Comparison of ENCODE assay signal across 20 cellular contexts in the genomic region with DNA sequence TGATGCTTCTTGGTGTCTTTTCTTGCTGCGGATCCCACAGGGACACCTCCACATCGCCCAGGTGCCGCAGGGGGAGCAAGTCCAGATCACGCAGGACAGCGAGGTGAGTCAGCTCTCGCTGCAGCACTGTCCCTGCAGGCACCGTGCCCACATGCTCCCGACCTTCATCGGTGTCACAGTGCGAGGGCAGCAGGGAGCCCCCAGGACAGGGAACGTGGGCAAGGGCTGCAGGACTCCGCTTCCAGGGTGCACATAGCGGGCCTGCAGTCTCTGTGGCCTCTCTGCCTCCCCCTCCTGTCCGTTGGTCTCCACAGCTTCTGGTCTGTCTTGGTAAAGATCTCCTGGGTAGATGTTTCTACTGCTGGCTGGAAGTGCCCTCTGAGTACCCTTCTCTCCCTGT.
DNase-seq lines count a peak whose midpoint lies in the region; ATAC-seq and TF ChIP-seq lines count a peak whose summit lies in the region.
"Had no signal": no experiment of that assay in that cellular context is flagged by ENCODE, and none has a peak within 500 bp of the region (broad histone marks: within the 10 kb centered on the region; RNA-seq: fewer than 3 reads in every experiment).

No MANE protein-coding gene starts in this region.

- DNase-seq in left ventricle myocardium inferior (peak; percentile 13), left cardiac atrium (no peak), mesothelial cell of epicardium (ENCODE audit: low spot score in 2 of 2, unreplicated experiment in 2 of 2) (no peak), NCI-H2107 (lab: John Stamatoyannopoulos, UW) (no peak), ACHN (no peak), prostate gland (ENCODE audit: low spot score) (no peak)
- DNase-seq in central memory CD8-positive, alpha-beta T cell (ENCODE audit: low spot score in 2 of 2), result no peak
- DNase-seq: C1 segment of cervical spinal cord, GOT3, MV-4-11, NCI-H1417, NCI-H187 treated with DMSO at 0.1 percent for 48 hours, NCI-H226, NCI-H524, NCI-H82, OCI-M1, SHP77 treated with DMSO at 0.1 percent for 48 hours had no signal

- H3K9me3 ChIP-seq in left ventricle myocardium inferior (replicated peaks), result no peaks in the 10 kb centered on the region
- no peaks in the 10 kb centered on the region for H3K9me3 ChIP-seq in prostate gland

- H3K4me1 Mint-ChIP-seq in central memory CD8-positive, alpha-beta T cell, result no peaks in the 10 kb centered on the region
- peaks cover 8% of the 10 kb centered on the region for H3K4me1 Mint-ChIP-seq in mesothelial cell of epicardium
- H3K4me1 Mint-ChIP-seq: CD8-positive, alpha-beta memory T cell had no signal

- peaks cover 8% of the 10 kb centered on the region for H3K4me1 ChIP-seq in left ventricle myocardium inferior
- H3K4me1 ChIP-seq in prostate gland (replicated peaks), result no peaks in the 10 kb centered on the region

- H3K36me3 ChIP-seq in left ventricle myocardium inferior (peaks cover 29% of the 10 kb centered on the region), prostate gland (no peaks in the 10 kb centered on the region)

- peaks cover 22% of the 10 kb centered on the region for H3K36me3 Mint-ChIP-seq in central memory CD8-positive, alpha-beta T cell (ENCODE audit: insufficient read depth)
- H3K36me3 Mint-ChIP-seq in mesothelial cell of epicardium, result peaks cover 14% of the 10 kb centered on the region

- ATAC-seq in left cardiac atrium, result no peak
- no peak for ATAC-seq in central memory CD8-positive, alpha-beta T cell (replicated peaks; ENCODE audit: extremely low read depth, poor library complexity, severe bottlenecking)
- ATAC-seq: HepG2 had no signal

- H3K27me3 Mint-ChIP-seq in central memory CD8-positive, alpha-beta T cell, result no peaks in the 10 kb centered on the region
- no peaks in the 10 kb centered on the region for H3K27me3 Mint-ChIP-seq in mesothelial cell of epicardium (ENCODE audit: low read depth)

- H3K9me3 Mint-ChIP-seq in central memory CD8-positive, alpha-beta T cell, result no peaks in the 10 kb centered on the region
- no peaks in the 10 kb centered on the region for H3K9me3 Mint-ChIP-seq in mesothelial cell of epicardium
- H3K9me3 Mint-ChIP-seq: CD8-positive, alpha-beta memory T cell had no signal

- H3K4me3 ChIP-seq in left ventricle myocardium inferior (no peak overlapping the region), prostate gland (no peak overlapping the region)

- H3K27me3 ChIP-seq in left ventricle myocardium inferior (ENCODE audit: low read depth) (no peaks in the 10 kb centered on the region), prostate gland (replicated peaks; ENCODE audit: insufficient read depth) (no peaks in the 10 kb centered on the region)

- H3K4me3 Mint-ChIP-seq in central memory CD8-positive, alpha-beta T cell, result no peak overlapping the region
- no peak overlapping the region for H3K4me3 Mint-ChIP-seq in mesothelial cell of epicardium
- H3K4me3 Mint-ChIP-seq: CD8-positive, alpha-beta memory T cell had no signal

- intact Hi-C loops in left ventricle myocardium inferior (cut with micrococcal nuclease), result no loop called here
- intact Hi-C loops in left cardiac atrium (cut with DNase I), result no loop called here
- intact Hi-C loops in prostate gland (cut with DNase I), result no loop called here

- TF ChIP-seq POLR2A in prostate gland (IDR thresholded peaks at IDR 0.05), result no peak

- H3K27ac ChIP-seq in left ventricle myocardium inferior (replicated peaks), result no peak overlapping the region
- H3K27ac ChIP-seq in prostate gland, result no peak overlapping the region
- H3K27ac ChIP-seq: KMS-11 had no signal

- no peak for TF ChIP-seq CTCF in left ventricle myocardium inferior (IDR thresholded peaks at IDR 0.05; ENCODE audit: borderline replicate concordance)
- TF ChIP-seq CTCF in mesothelial cell of epicardium (IDR thresholded peaks at IDR 0.05; ENCODE audit: unreplicated experiment), result no peak
- TF ChIP-seq CTCF in prostate gland (IDR thresholded peaks at IDR 0.05), result no peak

- 89% methylated on average over 11 of the region's 14 CpGs for WGBS in prostate gland

- in situ Hi-C loops in ACHN (cut with HindIII; ENCODE audit: low pct_ligation_motif_present, low pct_unique_long_range_greater_than_20kb, low sequenced_read_pairs), result no loop called here

- peak overlapping the region; percentile 41 for H3K27ac Mint-ChIP-seq in central memory CD8-positive, alpha-beta T cell (ENCODE audit: low read depth)
- H3K27ac Mint-ChIP-seq in mesothelial cell of epicardium, result peak overlapping the region; percentile 9
- H3K27ac Mint-ChIP-seq: CD8-positive, alpha-beta memory T cell had no signal
